ENCODE assay signal across 14 cellular contexts in genomic region chr1:248821641-248822040, GRCh38. TPM values are rescaled to one million over a fixed set of nuclear protein-coding genes. Genes with fewer than 3 reads are reported as not detected.
DNase-seq lines count a peak whose midpoint lies in the region; ATAC-seq and TF ChIP-seq lines count a peak whose summit lies in the region.
"Had no signal": no experiment of that assay in that cellular context is flagged by ENCODE, and none has a peak within 500 bp of the region (broad histone marks: within the 10 kb centered on the region; RNA-seq: fewer than 3 reads in every experiment).

No MANE protein-coding gene starts in this region.

- RAD21 ChIA-PET in HCT116 (lab: Charles Lee; ENCODE audit: low non-redundant PET in 1 of 2, low total read pairs in 2 of 2, uncharacterized antibody in 2 of 2, unreplicated experiment in 2 of 2): no interaction called here

- DNase-seq in AG10803 (ENCODE audit: low read depth) (no peak), HCT116 (ENCODE audit: low read depth, low spot score) (no peak), coronary artery (ENCODE audit: low spot score) (peak; percentile 55), left lobe of liver (ENCODE audit: low spot score) (no peak), GM10266 (ENCODE audit: extremely low spot score) (no peak), NCI-H2227 treated with DMSO at 0.1 percent for 48 hours (lab: John Stamatoyannopoulos, UW) (no peak)
- DNase-seq in activated CD4-positive, CD25-positive, alpha-beta regulatory T cell (lab: John Stamatoyannopoulos, UW): no peak
- DNase-seq: dorsolateral prefrontal cortex; GDM1; NCI-H2081; stimulated activated naive CD8-positive, alpha-beta T cell treated with anti-CD3 and anti-CD28 coated beads, Interleukin-15, Interleukin-2, amounts not matched to agents 100 U/mL and 50 U/mL, for 24 hours had no signal

- no peaks in the 10 kb centered on the region for H3K9me3 ChIP-seq in HCT116 (ENCODE audit: control insufficient read depth in 1 of 2, insufficient read depth in 1 of 2, low read depth in 1 of 2, low read length in 2 of 2)
- no peaks in the 10 kb centered on the region for H3K9me3 ChIP-seq in neutrophil
- H3K9me3 ChIP-seq: adrenal gland had no signal

- TF ChIP-seq CTCF in AG10803 (conservative IDR thresholded peaks at IDR 0.05; ENCODE audit: low read length): no peak
- no peak for TF ChIP-seq CTCF in HCT116 (IDR thresholded peaks at IDR 0.05 in 2 of 3, conservative IDR thresholded peaks at IDR 0.05 in 1 of 3; ENCODE audit: borderline replicate concordance in 1 of 3, insufficient read depth in 1 of 3, low read depth in 2 of 3, low read length in 2 of 3)
- TF ChIP-seq CTCF in coronary artery (IDR thresholded peaks at IDR 0.05): no peak
- TF ChIP-seq CTCF in neutrophil (IDR thresholded peaks at IDR 0.05): no peak
- no peak for TF ChIP-seq CTCF in GM10266 (IDR thresholded peaks at IDR 0.05; ENCODE audit: control insufficient read depth, insufficient read depth, low read depth, missing control alignments)

- CTCF ChIA-PET in HCT116 (lab: Charles Lee): no interaction called here

- TF ChIP-seq RAD21 in HCT116 (IDR thresholded peaks at IDR 0.05; ENCODE audit: low read depth): no peak

- H3K27ac ChIP-seq in HCT116 (ENCODE audit: low read depth, low read length) (no peak overlapping the region), coronary artery (peak overlapping the region in 1 of 2 donors; percentile 58), neutrophil (peak overlapping the region; percentile 99)

- H2AFZ ChIP-seq in HCT116 (ENCODE audit: low read depth, low read length, poor library complexity, severe bottlenecking): no peak overlapping the region
- H2AFZ ChIP-seq: GM23338 had no signal

- H3K79me2 ChIP-seq in HCT116 (ENCODE audit: insufficient read depth, low read length): peaks cover 55% of the 10 kb centered on the region

- peaks cover 5 to 30% of the 10 kb centered on the region in 2 experiments for H3K4me1 ChIP-seq in HCT116 (ENCODE audit: control insufficient read depth in 1 of 2, insufficient read depth in 2 of 2, low read length in 2 of 2)
- peaks cover 88 to 89% of the 10 kb centered on the region in 2 experiments for H3K4me1 ChIP-seq in neutrophil (ENCODE audit: control insufficient read depth in 1 of 2, insufficient read depth in 1 of 2, low read depth in 1 of 2, low read length in 1 of 2)

- H3K27me3 ChIP-seq in HCT116 (ENCODE audit: insufficient read depth, low read length) (no peaks in the 10 kb centered on the region), neutrophil (no peaks in the 10 kb centered on the region)
- H3K27me3 ChIP-seq: adrenal gland, dorsolateral prefrontal cortex had no signal

- TF ChIP-seq POLR2A in HCT116 (IDR thresholded peaks at IDR 0.05; ENCODE audit: borderline replicate concordance, extremely low read depth, insufficient read depth, insufficient read length): no peak

- H4K20me1 ChIP-seq in HCT116 (ENCODE audit: insufficient read depth): no peaks in the 10 kb centered on the region

- no peaks in the 10 kb centered on the region for H3K9me2 ChIP-seq in HCT116 (ENCODE audit: insufficient read depth)

- H3K4me2 ChIP-seq in HCT116 (ENCODE audit: low read length): peak overlapping the region; percentile 13
- H3K4me2 ChIP-seq: GM23338 had no signal

- ATAC-seq in HCT116 (no peak), left lobe of liver (no peak)
- ATAC-seq: GM23338; stimulated activated naive CD8-positive, alpha-beta T cell treated with anti-CD3 and anti-CD28 coated beads, Interleukin-15, Interleukin-2, amounts not matched to agents 100 U/mL and 50 U/mL, for 24 hours had no signal

- no TSS peak for BruUV-seq in HCT116 (replicated peaks; lab: Mats Ljungman, UMichigan)

- peak overlapping the region; percentile 17 for H3K4me3 ChIP-seq in AG10803 (ENCODE audit: low read length)
- no peak overlapping the region for H3K4me3 ChIP-seq in HCT116 (replicated peaks in 1 of 2; ENCODE audit: low read depth in 1 of 2, low read length in 2 of 2)
- H3K4me3 ChIP-seq in coronary artery: peak overlapping the region; percentile 35
- H3K4me3 ChIP-seq in neutrophil (ENCODE audit: low read depth in 1 of 2, low read length in 1 of 2): peak overlapping the region; percentile 94 to 100
- H3K4me3 ChIP-seq: adrenal gland, GM23338 had no signal

- 0 out of 2 replicates have a peak overlapping the region, but pooled peaks have one; percentile 11 for H3K9ac ChIP-seq in HCT116 (ENCODE audit: low read length)

- peaks cover 8 to 12% of the 10 kb centered on the region in 2 experiments for H3K36me3 ChIP-seq in HCT116 (ENCODE audit: control insufficient read depth in 1 of 2, insufficient read depth in 2 of 2, low read length in 2 of 2)
- peaks cover 27% of the 10 kb centered on the region for H3K36me3 ChIP-seq in neutrophil

- intact Hi-C loops in HCT116 (cut with micrococcal nuclease): no loop called here

- POLR2A ChIA-PET in HCT116 (lab: Charles Lee): no interaction called here

TF ChIP-seq in HCT116, 20 proteins besides CTCF, POLR2A, EP300 and RAD21:
- TF ChIP-seq POLR2AphosphoS5 (IDR thresholded peaks at IDR 0.05; ENCODE audit: low read depth, low read length) (no peak), SRF (IDR thresholded peaks at IDR 0.05; ENCODE audit: low read depth) (no peak)

RNA-seq across cellular contexts. Expression of gene SH3BP5L, which starts 4.1 kb away (rescaled TPM):
- total RNA-seq in HCT116 (2021; ENCODE audit: unreplicated experiment): 22.3 TPM
- 11.9 and 15.1 TPM in 2 replicates for polyA plus RNA-seq in HCT116 (2012)
- 15.3 TPM for total RNA-seq in left lobe of liver

RNA-seq across cellular contexts. Expression of gene ZNF672, which starts 16.4 kb away (rescaled TPM):
- 27.6 TPM for total RNA-seq in HCT116 (2021; ENCODE audit: unreplicated experiment)
- 24.7 and 29.4 TPM in 2 replicates for polyA plus RNA-seq in HCT116 (2012)
- 19.6 TPM for total RNA-seq in left lobe of liver

RNA-seq across cellular contexts. Expression of gene ZNF692, which starts 37.2 kb away (rescaled TPM):
- total RNA-seq in HCT116 (2021; ENCODE audit: unreplicated experiment) (76.2 TPM), left lobe of liver (20.2 TPM)
- 60.2 and 69.1 TPM in 2 replicates for polyA plus RNA-seq in HCT116 (2012)

Comparison
In these comparisons a context has a peak if more than half of its experiments do, and no peak if none do; other contexts are left out.
1. H3K4me3 ChIP-seq: peak in AG10803 (single experiment), coronary artery (single experiment) and neutrophil (2 of 2); none in HCT116 (0 of 2).